Comparison of ENCODE assay signal across 8 cellular contexts in the genomic region with DNA sequence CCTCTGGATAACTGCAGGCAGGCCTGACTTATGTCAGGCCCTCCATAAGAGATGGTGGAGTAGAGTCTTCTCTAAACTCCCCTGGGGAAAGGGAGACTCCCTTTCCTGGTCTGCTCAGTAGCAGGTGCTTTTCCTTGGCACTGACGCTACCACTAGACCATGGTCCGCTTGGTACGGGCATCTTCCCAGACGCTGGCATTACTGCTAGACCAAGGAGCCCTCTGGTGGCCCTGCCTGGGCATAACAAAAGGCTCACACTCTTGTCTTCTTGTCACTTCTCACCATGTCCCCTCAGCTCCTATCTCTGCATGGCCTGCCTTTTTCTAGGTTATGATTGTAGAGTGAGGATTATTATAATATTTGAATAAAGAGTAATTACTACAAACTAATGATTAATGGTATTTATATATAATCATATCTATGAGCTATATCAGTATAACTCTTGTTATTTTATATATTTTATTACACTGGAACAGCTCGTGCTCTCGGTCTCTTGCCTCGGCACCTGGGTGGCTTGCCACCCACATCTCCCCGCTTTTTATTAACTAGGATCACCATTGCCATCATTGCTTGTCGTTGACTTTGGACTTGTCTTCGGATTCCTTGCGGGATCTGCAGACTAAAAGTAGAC. TPM values are rescaled to one million over a fixed set of nuclear protein-coding genes. Genes with fewer than 3 reads are reported as not detected.
DNase-seq lines count a peak whose midpoint lies in the region; ATAC-seq and TF ChIP-seq lines count a peak whose summit lies in the region.

No MANE protein-coding gene starts in this region.

- H3K27ac ChIP-seq in HEK293 (ENCODE audit: extremely low read depth, low read depth, low read length): no peak overlapping the region
- no peak overlapping the region for H3K27ac ChIP-seq in osteoblast (ENCODE audit: low read depth, low read length)

- H3K4me3 ChIP-seq in HEK293 (ENCODE audit: low read depth, low read length): no peak overlapping the region
- no peak overlapping the region for H3K4me3 ChIP-seq in fibroblast of pulmonary artery (replicated peaks; ENCODE audit: low read depth, low read length)
- no peak overlapping the region for H3K4me3 ChIP-seq in osteoblast (ENCODE audit: insufficient read depth, low read length)

- no peaks in the 10 kb centered on the region for H3K9me3 ChIP-seq in HEK293 (ENCODE audit: control insufficient read depth, insufficient read depth, low read depth, low read length)
- no peaks in the 10 kb centered on the region for H3K9me3 ChIP-seq in osteoblast (ENCODE audit: low read depth, low read length)

- no peak overlapping the region for H3K4me3 Mint-ChIP-seq in activated T-cell treated with anti-CD3 and anti-CD28 coated beads, Interleukin-2, amount 50 U/mL, for 24 hours

- peaks cover 8% of the 10 kb centered on the region for H3K27me3 Mint-ChIP-seq in activated T-cell treated with anti-CD3 and anti-CD28 coated beads, Interleukin-2, amount 50 U/mL, for 24 hours

- no peaks in the 10 kb centered on the region for H3K27me3 ChIP-seq in osteoblast (ENCODE audit: insufficient read depth, low read length)

- H3K4me1 Mint-ChIP-seq in activated T-cell treated with anti-CD3 and anti-CD28 coated beads, Interleukin-2, amount 50 U/mL, for 24 hours (ENCODE audit: low read depth): peaks cover 49% of the 10 kb centered on the region

- POLR2A ChIA-PET in HEK293 (lab: Yijun Ruan, JAX): interaction anchor here (1.1 to 2.3 kb wide), 2 partner anchors 23 to 29 kb away, joined by 3 to 15 read pairs; no protein-coding TSS in a partner anchor

- TF ChIP-seq CTCF in HEK293 (tag by site-specific recombination; IDR thresholded peaks at IDR 0.05) (peak; percentile 58), fibroblast of pulmonary artery (IDR thresholded peaks at IDR 0.05; ENCODE audit: low read length, missing control alignments) (peak; percentile 73), osteoblast (IDR thresholded peaks at IDR 0.05; ENCODE audit: extremely low read depth, low read depth, low read length) (peak; percentile 77)

- ATAC-seq in GM21576 (IDR thresholded peaks at IDR 0.05; ENCODE audit: unreplicated experiment) (no peak), HG03135 (IDR thresholded peaks at IDR 0.05; ENCODE audit: unreplicated experiment) (no peak)

- H3K36me3 Mint-ChIP-seq in activated T-cell treated with anti-CD3 and anti-CD28 coated beads, Interleukin-2, amount 50 U/mL, for 24 hours (ENCODE audit: low read depth): no peaks in the 10 kb centered on the region

- H3K4me1 ChIP-seq in HEK293 (ENCODE audit: control insufficient read depth, insufficient read depth, low read length) (0 out of 2 replicates have a peak, but pooled peaks cover 3% of the 10 kb centered on the region), osteoblast (ENCODE audit: insufficient read depth, low read length) (peaks cover 20% of the 10 kb centered on the region)

- no peaks in the 10 kb centered on the region for H3K9me3 Mint-ChIP-seq in activated T-cell treated with anti-CD3 and anti-CD28 coated beads, Interleukin-2, amount 50 U/mL, for 24 hours

- no peak overlapping the region for H3K27ac Mint-ChIP-seq in activated T-cell treated with anti-CD3 and anti-CD28 coated beads, Interleukin-2, amount 50 U/mL, for 24 hours

- CTCF ChIA-PET in HEK293 (lab: Yijun Ruan, JAX): interaction anchor here (0.6 to 2.4 kb wide), 28 partner anchors 9 to 569 kb away, joined by 3 to 23 read pairs (median 4); a partner anchor contains a TSS

- peaks cover 12% of the 10 kb centered on the region for H4K20me1 ChIP-seq in osteoblast (ENCODE audit: insufficient read depth, low read length)

- DNase-seq in Ammon's horn (ENCODE audit: low spot score) (peak; percentile 90), NOMO-1 treated with DMSO at 0.1 percent for 48 hours (lab: John Stamatoyannopoulos, UW; ENCODE audit: unreplicated experiment) (peak; percentile 42), fibroblast of pulmonary artery (ENCODE audit: low read depth) (peak; percentile 60), osteoblast (ENCODE audit: insufficient read length, low spot score, missing footprints) (no peak)
- peak; percentile 76 for DNase-seq in activated T-cell treated with anti-CD3 and anti-CD28 coated beads, Interleukin-2, amount 50 U/mL, for 24 hours

- H3K36me3 ChIP-seq in HEK293 (ENCODE audit: control insufficient read depth in 2 of 2, insufficient read depth in 1 of 2, low read length in 2 of 2) (no peaks in the 10 kb centered on the region), osteoblast (ENCODE audit: insufficient read depth, low read length) (no peaks in the 10 kb centered on the region)

- H2AFZ ChIP-seq in osteoblast (ENCODE audit: low read length): no peak overlapping the region

- no peak overlapping the region for H3K4me2 ChIP-seq in osteoblast (ENCODE audit: insufficient read depth, low read length)

- no peaks in the 10 kb centered on the region for H3K79me2 ChIP-seq in osteoblast (ENCODE audit: insufficient read depth, low read length)

TF ChIP-seq in HEK293, 187 proteins besides CTCF, POLR2A, EP300 and RAD21:
- TF ChIP-seq, protein P1, sequence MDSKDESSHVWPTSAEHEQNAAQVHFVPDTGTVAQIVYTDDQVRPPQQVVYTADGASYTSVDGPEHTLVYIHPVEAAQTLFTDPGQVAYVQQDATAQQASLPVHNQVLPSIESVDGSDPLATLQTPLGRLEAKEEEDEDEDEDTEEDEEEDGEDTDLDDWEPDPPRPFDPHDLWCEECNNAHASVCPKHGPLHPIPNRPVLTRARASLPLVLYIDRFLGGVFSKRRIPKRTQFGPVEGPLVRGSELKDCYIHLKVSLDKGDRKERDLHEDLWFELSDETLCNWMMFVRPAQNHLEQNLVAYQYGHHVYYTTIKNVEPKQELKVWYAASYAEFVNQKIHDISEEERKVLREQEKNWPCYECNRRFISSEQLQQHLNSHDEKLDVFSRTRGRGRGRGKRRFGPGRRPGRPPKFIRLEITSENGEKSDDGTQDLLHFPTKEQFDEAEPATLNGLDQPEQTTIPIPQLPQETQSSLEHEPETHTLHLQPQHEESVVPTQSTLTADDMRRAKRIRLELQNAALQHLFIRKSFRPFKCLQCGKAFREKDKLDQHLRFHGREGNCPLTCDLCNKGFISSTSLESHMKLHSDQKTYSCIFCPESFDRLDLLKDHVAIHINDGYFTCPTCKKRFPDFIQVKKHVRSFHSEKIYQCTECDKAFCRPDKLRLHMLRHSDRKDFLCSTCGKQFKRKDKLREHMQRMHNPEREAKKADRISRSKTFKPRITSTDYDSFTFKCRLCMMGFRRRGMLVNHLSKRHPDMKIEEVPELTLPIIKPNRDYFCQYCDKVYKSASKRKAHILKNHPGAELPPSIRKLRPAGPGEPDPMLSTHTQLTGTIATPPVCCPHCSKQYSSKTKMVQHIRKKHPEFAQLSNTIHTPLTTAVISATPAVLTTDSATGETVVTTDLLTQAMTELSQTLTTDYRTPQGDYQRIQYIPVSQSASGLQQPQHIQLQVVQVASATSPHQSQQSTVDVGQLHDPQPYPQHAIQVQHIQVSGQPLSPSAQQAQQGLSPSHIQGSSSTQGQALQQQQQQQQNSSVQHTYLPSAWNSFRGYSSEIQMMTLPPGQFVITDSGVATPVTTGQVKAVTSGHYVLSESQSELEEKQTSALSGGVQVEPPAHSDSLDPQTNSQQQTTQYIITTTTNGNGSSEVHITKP (tag by site-specific recombination; IDR thresholded peaks at IDR 0.05): peak; percentile 34; the same call in 1 of the 2 replicates
- TF ChIP-seq ZNF654 (tag by site-specific recombination; IDR thresholded peaks at IDR 0.05; ENCODE audit: low read depth) (peak; percentile 72), PRDM1 (tag by site-specific recombination; IDR thresholded peaks at IDR 0.05) (no peak), ZNF133 (tag by site-specific recombination; IDR thresholded peaks at IDR 0.05) (no peak), ZNF707 (tag by site-specific recombination; IDR thresholded peaks at IDR 0.05) (no peak), ZNF2 (tag by site-specific recombination; IDR thresholded peaks at IDR 0.05) (peak; percentile 71; the same call in 1 of the 2 replicates), ZNF660 (tag by site-specific recombination; IDR thresholded peaks at IDR 0.05) (peak; percentile 24; the same call in 1 of the 2 replicates), ZNF335 (tag by site-specific recombination; conservative IDR thresholded peaks at IDR 0.05) (no peak)
- TF ChIP-seq, protein P2, sequence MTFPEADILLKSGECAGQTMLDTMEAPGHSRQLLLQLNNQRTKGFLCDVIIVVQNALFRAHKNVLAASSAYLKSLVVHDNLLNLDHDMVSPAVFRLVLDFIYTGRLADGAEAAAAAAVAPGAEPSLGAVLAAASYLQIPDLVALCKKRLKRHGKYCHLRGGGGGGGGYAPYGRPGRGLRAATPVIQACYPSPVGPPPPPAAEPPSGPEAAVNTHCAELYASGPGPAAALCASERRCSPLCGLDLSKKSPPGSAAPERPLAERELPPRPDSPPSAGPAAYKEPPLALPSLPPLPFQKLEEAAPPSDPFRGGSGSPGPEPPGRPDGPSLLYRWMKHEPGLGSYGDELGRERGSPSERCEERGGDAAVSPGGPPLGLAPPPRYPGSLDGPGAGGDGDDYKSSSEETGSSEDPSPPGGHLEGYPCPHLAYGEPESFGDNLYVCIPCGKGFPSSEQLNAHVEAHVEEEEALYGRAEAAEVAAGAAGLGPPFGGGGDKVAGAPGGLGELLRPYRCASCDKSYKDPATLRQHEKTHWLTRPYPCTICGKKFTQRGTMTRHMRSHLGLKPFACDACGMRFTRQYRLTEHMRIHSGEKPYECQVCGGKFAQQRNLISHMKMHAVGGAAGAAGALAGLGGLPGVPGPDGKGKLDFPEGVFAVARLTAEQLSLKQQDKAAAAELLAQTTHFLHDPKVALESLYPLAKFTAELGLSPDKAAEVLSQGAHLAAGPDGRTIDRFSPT (tag by site-specific recombination; IDR thresholded peaks at IDR 0.05): 0 out of 2 replicates have a peak, but pooled peaks have one; percentile 31
- TF ChIP-seq, protein P3, sequence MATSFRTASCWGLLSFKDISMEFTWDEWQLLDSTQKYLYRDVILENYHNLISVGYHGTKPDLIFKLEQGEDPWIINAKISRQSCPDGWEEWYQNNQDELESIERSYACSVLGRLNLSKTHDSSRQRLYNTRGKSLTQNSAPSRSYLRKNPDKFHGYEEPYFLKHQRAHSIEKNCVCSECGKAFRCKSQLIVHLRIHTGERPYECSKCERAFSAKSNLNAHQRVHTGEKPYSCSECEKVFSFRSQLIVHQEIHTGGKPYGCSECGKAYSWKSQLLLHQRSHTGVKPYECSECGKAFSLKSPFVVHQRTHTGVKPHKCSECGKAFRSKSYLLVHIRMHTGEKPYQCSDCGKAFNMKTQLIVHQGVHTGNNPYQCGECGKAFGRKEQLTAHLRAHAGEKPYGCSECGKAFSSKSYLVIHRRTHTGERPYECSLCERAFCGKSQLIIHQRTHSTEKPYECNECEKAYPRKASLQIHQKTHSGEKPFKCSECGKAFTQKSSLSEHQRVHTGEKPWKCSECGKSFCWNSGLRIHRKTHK (tag by site-specific recombination; IDR thresholded peaks at IDR 0.05): no peak

RNA-seq across cellular contexts. Expression of a gene that starts 59.8 kb away (rescaled TPM):
- total RNA-seq in osteoblast: 12.1 and 18.8 TPM in 2 replicates
